In genomic region chr7:74097937-74098614, GRCh38 we compare ENCODE assay signal across 11 cellular contexts. TPM values are rescaled to one million over a fixed set of nuclear protein-coding genes. Genes with fewer than 3 reads are reported as not detected.
DNase-seq lines count a peak whose midpoint lies in the region; TF ChIP-seq lines count a peak whose summit lies in the region.
"Had no signal": no experiment of that assay in that cellular context is flagged by ENCODE, and none has a peak within 500 bp of the region (broad histone marks: within the 10 kb centered on the region; RNA-seq: fewer than 3 reads in every experiment).

No MANE protein-coding gene starts in this region.

- WGBS in mammary epithelial cell (ENCODE audit: low coverage, missing lambda C conversion rate): 13% methylated on average over 11 of the region's 11 CpGs
- 88 to 97% methylated on average over 7 to 11 of the region's 11 CpGs for WGBS in mesodermal cell (ENCODE audit: insufficient coverage in 2 of 2), 2 experiments

- CTCF ChIA-PET in mammary epithelial cell (lab: Charles Lee; ENCODE audit: low non-redundant PET) (no interaction called here), HEK293T (lab: Yijun Ruan, JAX) (interaction anchor here (0.6 kb wide), 1 partner anchor 31 kb away, joined by 5 read pairs; no protein-coding TSS in a partner anchor)

- peaks cover 37% of the 10 kb centered on the region for H3K4me1 ChIP-seq in mammary epithelial cell (ENCODE audit: insufficient read depth, low read length)
- peaks cover 32% of the 10 kb centered on the region for H3K4me1 ChIP-seq in mesodermal cell (ENCODE audit: control insufficient read depth, insufficient read depth, low read length, poor library complexity, severe bottlenecking)
- H3K4me1 ChIP-seq in Karpas-422 (ENCODE audit: low read length): peaks cover 60% of the 10 kb centered on the region

- dilution Hi-C loops in mammary epithelial cell (cut with HindIII; ENCODE audit: low sequenced_read_pairs): no loop called here

- H3K36me3 ChIP-seq in mammary epithelial cell (ENCODE audit: insufficient read depth, low read length) (peaks cover 22% of the 10 kb centered on the region), mesodermal cell (ENCODE audit: control insufficient read depth, insufficient read depth, low read length) (peaks cover 57% of the 10 kb centered on the region), Karpas-422 (ENCODE audit: insufficient read depth, low read length) (peaks cover 21% of the 10 kb centered on the region)

- no peaks in the 10 kb centered on the region for H3K9me2 ChIP-seq in Karpas-422 (replicated peaks; ENCODE audit: insufficient read depth, low read length)

- no TSS peak for BruUV-seq in mammary epithelial cell (replicated peaks; lab: Mats Ljungman, UMichigan)

- H2AFZ ChIP-seq in mammary epithelial cell (ENCODE audit: low read depth, low read length) (peak overlapping the region; percentile 72), Karpas-422 (ENCODE audit: low read length) (no peak overlapping the region)

- no peak overlapping the region for H3K4me3 ChIP-seq in mammary epithelial cell (replicated peaks in 1 of 3; ENCODE audit: insufficient read depth in 1 of 3, low read depth in 2 of 3, low read length in 3 of 3)
- H3K4me3 ChIP-seq in mesodermal cell (ENCODE audit: extremely low read depth, insufficient read depth, low read length, poor library complexity, severe bottlenecking): no peak overlapping the region
- H3K4me3 ChIP-seq in Karpas-422 (ENCODE audit: low read length): no peak overlapping the region

- no peak for TF ChIP-seq CTCF in mammary epithelial cell (conservative IDR thresholded peaks at IDR 0.05 in 1 of 2, IDR thresholded peaks at IDR 0.05 in 1 of 2; ENCODE audit: extremely low read depth in 1 of 2, insufficient read depth in 1 of 2, low read depth in 1 of 2, low read length in 2 of 2)

- in situ Hi-C loops in mammary epithelial cell (cut with MboI; ENCODE audit: low sequenced_read_pairs in 2 of 2): no loop called here

- intact Hi-C loops in mammary epithelial cell (cut with micrococcal nuclease): loop anchor here (1.0 to 2.0 kb wide), 3 partner anchors 13 to 77 kb away; partner anchors contain the start of gene EIF4H

- H3K79me2 ChIP-seq in mammary epithelial cell (ENCODE audit: insufficient read depth, low read length) (peaks cover 15% of the 10 kb centered on the region), Karpas-422 (ENCODE audit: low read length) (no peaks in the 10 kb centered on the region; the same call in 1 of the 2 replicates)

- H3K27me3 ChIP-seq in mammary epithelial cell (ENCODE audit: insufficient read depth, low read length) (no peaks in the 10 kb centered on the region), Karpas-422 (ENCODE audit: low read length) (no peaks in the 10 kb centered on the region)

- peak overlapping the region; percentile 89 for H3K27ac ChIP-seq in mammary epithelial cell (ENCODE audit: insufficient read depth, low read depth, low read length)
- peak overlapping the region; percentile 46 for H3K27ac ChIP-seq in mesodermal cell (ENCODE audit: low read depth, low read length, severe bottlenecking)
- no peak overlapping the region for H3K27ac ChIP-seq in Karpas-422 (ENCODE audit: low read length)

- H3K9ac ChIP-seq in mammary epithelial cell (ENCODE audit: insufficient read depth, low read length) (peak overlapping the region; percentile 46), Karpas-422 (ENCODE audit: low read length) (no peak overlapping the region)

- DNase-seq in A172 (ENCODE audit: low spot score): peak; percentile 98
- peak; percentile 89 for DNase-seq in HPDE6-E6E7 (ENCODE audit: extremely low spot score)
- peak; percentile 92 for DNase-seq in mammary epithelial cell
- DNase-seq in SW 1271 (lab: John Stamatoyannopoulos, UW): no peak
- no peak for DNase-seq in Karpas-422
- DNase-seq in HEK293T (ENCODE audit: extremely low spot score): no peak
- DNase-seq in SIG-M5 treated with dmso at 0.1 percent for 504 hours (lab: John Stamatoyannopoulos, UW; ENCODE audit: unreplicated experiment): no peak
- DNase-seq: activated CD4-positive, alpha-beta T cell treated with anti-CD3 and anti-CD28 coated beads for 4 hours; NCI-H1417 treated with DMSO at 0.1 percent for 48 hours; stimulated activated CD4-positive, alpha-beta T cell treated with anti-CD3 and anti-CD28 coated beads, Interleukin-4, amount 100 ng/mL, for 1 hour had no signal

- H4K20me1 ChIP-seq in mammary epithelial cell (ENCODE audit: insufficient read depth, low read length): no peaks in the 10 kb centered on the region
- no peaks in the 10 kb centered on the region; the same call in 1 of the 2 replicates for H4K20me1 ChIP-seq in Karpas-422 (ENCODE audit: insufficient read depth, low read depth, low read length)

- POLR2A ChIA-PET in HEK293T (lab: Yijun Ruan, JAX): interaction anchor here (1.2 to 1.4 kb wide), 2 partner anchors 15 to 77 kb away, joined by 3 to 4 read pairs; partner anchors contain the start of gene LIMK1

- peaks cover 18% of the 10 kb centered on the region for H3K9me3 ChIP-seq in mammary epithelial cell (replicated peaks; ENCODE audit: insufficient read depth, low read length)
- peaks cover 16% of the 10 kb centered on the region for H3K9me3 ChIP-seq in mesodermal cell (ENCODE audit: control insufficient read depth, low read length)
- H3K9me3 ChIP-seq in Karpas-422 (ENCODE audit: low read length): no peaks in the 10 kb centered on the region

- H3K4me2 ChIP-seq in mammary epithelial cell (ENCODE audit: insufficient read depth, low read depth, low read length): peak overlapping the region; percentile 32
- H3K4me2 ChIP-seq in Karpas-422 (ENCODE audit: low read depth, low read length, poor library complexity, severe bottlenecking): no peak overlapping the region

TF ChIP-seq in HEK293T, 16 proteins besides CTCF, POLR2A, EP300 and RAD21:
- TF ChIP-seq ARNT (IDR thresholded peaks at IDR 0.05) (no peak), BHLHE40 (IDR thresholded peaks at IDR 0.05; ENCODE audit: borderline replicate concordance) (no peak), ELF4 (IDR thresholded peaks at IDR 0.05) (no peak), SP1 (IDR thresholded peaks at IDR 0.05) (no peak), LEF1 (IDR thresholded peaks at IDR 0.05; ENCODE audit: borderline replicate concordance) (no peak), TARDBP (IDR thresholded peaks at IDR 0.05) (no peak), FOXM1 (IDR thresholded peaks at IDR 0.05; ENCODE audit: borderline replicate concordance) (no peak), FOXK2 (IDR thresholded peaks at IDR 0.05) (no peak)

RNA-seq across cellular contexts. Expression of gene LIMK1, which starts 14.5 kb away (rescaled TPM):
- 104 and 113 TPM in 2 replicates for total RNA-seq in A172 (2014; rRNA removed; shearing (Covaris generic))
- total RNA-seq in mammary epithelial cell: 10 to 100 TPM; 23.8 to 31.0 TPM
- 28.3 TPM for polyA plus RNA-seq in mammary epithelial cell
- 103 TPM for polyA minus RNA-seq in mammary epithelial cell
- polyA plus RNA-seq in mesodermal cell (2013, experiment 1 of 2): 55.2 TPM
- polyA plus RNA-seq in mesodermal cell (2013, experiment 2 of 2): 43.4 TPM
- total RNA-seq in Karpas-422 (2014; rRNA removed; shearing (Covaris generic); ENCODE audit: low replicate concordance): 44.7 and 56.2 TPM in 2 replicates

Comparison
In these comparisons a context has a peak if more than half of its experiments do, and no peak if none do; other contexts are left out.
1. DNase-seq: peak in A172 (single experiment), HPDE6-E6E7 (single experiment) and mammary epithelial cell (single experiment); none in SW 1271 (0 of 2), Karpas-422 (single experiment), HEK293T (single experiment) and SIG-M5 treated with dmso at 0.1 percent for 504 hours (single experiment).